Comparison of ENCODE assay signal across 8 cellular contexts in genomic region chr19:11499327-11499726, GRCh38. TPM values are rescaled to one million over a fixed set of nuclear protein-coding genes. Genes with fewer than 3 reads are reported as not detected.
"Had no signal": no experiment of that assay in that cellular context is flagged by ENCODE, and none has a peak within 500 bp of the region (broad histone marks: within the 10 kb centered on the region; RNA-seq: fewer than 3 reads in every experiment).

No MANE protein-coding gene starts in this region.

- H3K9me3 ChIP-seq: HAP-1 had no signal

- H3K4me1 ChIP-seq: HAP-1 had no signal

- H3K4me3 ChIP-seq: GM23248, HAP-1 had no signal

- ATAC-seq: HCT116 had no signal

- H2AFZ ChIP-seq: GM23248 had no signal

- H3K9ac ChIP-seq: GM23248 had no signal

- DNase-seq: GM23248, GOT3, IMR-90 had no signal

- FAIRE-seq: HTR-8/SVneo had no signal

- H3K27ac ChIP-seq: GM23248 had no signal

RNA-seq across cellular contexts. Expression of gene ELAVL3, which starts 18.5 kb away (rescaled TPM):
- total RNA-seq: GM23248, H4, HT-29, IMR-90 had no signal
- polyA plus RNA-seq: GM23248, IMR-90 had no signal

RNA-seq across cellular contexts. Expression of gene CNN1, which starts 39.3 kb away (rescaled TPM):
- total RNA-seq: HT-29 had no signal
